Comparison of ENCODE assay signal across 8 cellular contexts in genomic region chr17:80036715-80037477, GRCh38. TPM values are rescaled to one million over a fixed set of nuclear protein-coding genes. Genes with fewer than 3 reads are reported as not detected.
DNase-seq lines count a peak whose midpoint lies in the region; ATAC-seq, FAIRE-seq and TF ChIP-seq lines count a peak whose summit lies in the region.

No MANE protein-coding gene starts in this region.

- H3K4me1 ChIP-seq in BLaER1 (peaks cover 21% of the 10 kb centered on the region), kidney (ENCODE audit: control insufficient read depth in 1 of 2, insufficient read depth in 1 of 2, low read depth in 1 of 2, low read length in 2 of 2) (peaks cover 0 to 6% of the 10 kb centered on the region in 2 donors)

- no peaks in the 10 kb centered on the region for H3K36me3 ChIP-seq in BLaER1
- H3K36me3 ChIP-seq in kidney (ENCODE audit: control insufficient read depth in 1 of 2, insufficient read depth in 2 of 2, low read length in 2 of 2) = no peaks in the 10 kb centered on the region

- intact Hi-C loops in kidney (cut with DNase I) = no loop called here
- intact Hi-C loops in posterior vena cava (cut with DNase I) = no loop called here

- H3K9me3 ChIP-seq in BLaER1 (peaks cover 6% of the 10 kb centered on the region; the same call in 1 of the 2 replicates), kidney (ENCODE audit: control insufficient read depth in 1 of 2, low read length in 2 of 2) (no peaks in the 10 kb centered on the region)

- H3K27ac ChIP-seq in BLaER1 (no peak overlapping the region), kidney (ENCODE audit: low read depth in 2 of 2, low read length in 2 of 2) (peak overlapping the region; percentile 8 to 66)

- H3K4me2 ChIP-seq in BLaER1 = peak overlapping the region; percentile 100

- FAIRE-seq in kidney (lab: Jason Lieb, UNC) = no peak

- H3K9ac ChIP-seq in BLaER1 (peak overlapping the region; percentile 71; the same call in 1 of the 2 replicates), kidney (ENCODE audit: low read length in 2 of 2) (peak overlapping the region; percentile 33 to 87)

- H3K4me3 ChIP-seq in BLaER1 (peak overlapping the region; percentile 79), kidney (ENCODE audit: low read length in 2 of 2) (peak overlapping the region; percentile 80 to 82)

- peaks cover 42% of the 10 kb centered on the region for H4K20me1 ChIP-seq in BLaER1

- peak; percentile 68 for ATAC-seq in SK-N-SH treated with all-trans-retinoic acid at 6 μM for 48 hours

- no peak for TF ChIP-seq CTCF in kidney (IDR thresholded peaks at IDR 0.05; ENCODE audit: borderline replicate concordance, extremely low read depth, insufficient read depth)

- DNase-seq in HuH-7 (ENCODE audit: low spot score) = peak; percentile 68
- peak; percentile 31 for DNase-seq in central memory CD4-positive, alpha-beta T cell
- DNase-seq in kidney = no peak
- peak; percentile 48 for DNase-seq in stimulated activated CD4-positive, alpha-beta T cell treated with anti-CD3 and anti-CD28 coated beads, Interleukin-15, amount 100 ng/mL, for 24 hours
- no peak for DNase-seq in posterior vena cava (ENCODE audit: low spot score)
- DNase-seq in hippocampal formation (lab: John Stamatoyannopoulos, UW) = no peak

- peaks cover 58% of the 10 kb centered on the region for H3K27me3 ChIP-seq in BLaER1

TF ChIP-seq in SK-N-SH treated with all-trans-retinoic acid at 6 μM for 48 hours, 23 proteins besides CTCF, POLR2A, EP300 and RAD21:
- no peak for TF ChIP-seq GLIS3 (CRISPR knock-in tag; IDR thresholded peaks at IDR 0.05)
- no peak for TF ChIP-seq ESRRG (CRISPR knock-in tag; IDR thresholded peaks at IDR 0.05)
- TF ChIP-seq TSHZ2 (CRISPR knock-in tag; IDR thresholded peaks at IDR 0.05) = no peak
- no peak for TF ChIP-seq PPARA (CRISPR knock-in tag; IDR thresholded peaks at IDR 0.05; ENCODE audit: borderline replicate concordance)
- TF ChIP-seq ZC3H10 (CRISPR knock-in tag; IDR thresholded peaks at IDR 0.05) = no peak
- TF ChIP-seq ZFP30 (CRISPR knock-in tag; IDR thresholded peaks at IDR 0.05) = no peak
- no peak for TF ChIP-seq TCF4 (CRISPR knock-in tag; IDR thresholded peaks at IDR 0.05; ENCODE audit: borderline replicate concordance)
- TF ChIP-seq ISL1 (CRISPR knock-in tag; IDR thresholded peaks at IDR 0.05) = no peak
- TF ChIP-seq CREB5 (CRISPR knock-in tag; IDR thresholded peaks at IDR 0.05; ENCODE audit: low read depth) = no peak
- no peak for TF ChIP-seq ARNTL (CRISPR knock-in tag; IDR thresholded peaks at IDR 0.05; ENCODE audit: borderline replicate concordance, low read depth)
- no peak for TF ChIP-seq CSDC2 (CRISPR knock-in tag; IDR thresholded peaks at IDR 0.05)
- TF ChIP-seq, protein P1, sequence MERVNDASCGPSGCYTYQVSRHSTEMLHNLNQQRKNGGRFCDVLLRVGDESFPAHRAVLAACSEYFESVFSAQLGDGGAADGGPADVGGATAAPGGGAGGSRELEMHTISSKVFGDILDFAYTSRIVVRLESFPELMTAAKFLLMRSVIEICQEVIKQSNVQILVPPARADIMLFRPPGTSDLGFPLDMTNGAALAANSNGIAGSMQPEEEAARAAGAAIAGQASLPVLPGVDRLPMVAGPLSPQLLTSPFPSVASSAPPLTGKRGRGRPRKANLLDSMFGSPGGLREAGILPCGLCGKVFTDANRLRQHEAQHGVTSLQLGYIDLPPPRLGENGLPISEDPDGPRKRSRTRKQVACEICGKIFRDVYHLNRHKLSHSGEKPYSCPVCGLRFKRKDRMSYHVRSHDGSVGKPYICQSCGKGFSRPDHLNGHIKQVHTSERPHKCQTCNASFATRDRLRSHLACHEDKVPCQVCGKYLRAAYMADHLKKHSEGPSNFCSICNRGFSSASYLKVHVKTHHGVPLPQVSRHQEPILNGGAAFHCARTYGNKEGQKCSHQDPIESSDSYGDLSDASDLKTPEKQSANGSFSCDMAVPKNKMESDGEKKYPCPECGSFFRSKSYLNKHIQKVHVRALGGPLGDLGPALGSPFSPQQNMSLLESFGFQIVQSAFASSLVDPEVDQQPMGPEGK (CRISPR knock-in tag; IDR thresholded peaks at IDR 0.05; ENCODE audit: borderline replicate concordance) = no peak
- no peak for TF ChIP-seq ZNF565 (CRISPR knock-in tag; conservative IDR thresholded peaks at IDR 0.05; ENCODE audit: low read depth)
- no peak for TF ChIP-seq TOX (CRISPR knock-in tag; IDR thresholded peaks at IDR 0.05; ENCODE audit: borderline replicate concordance)
TF ChIP-seq in SK-N-SH treated with all-trans-retinoic acid at 6 μM for 48 hours: peak in this region for 0.

RNA-seq across cellular contexts. Expression of gene CCDC40, which starts 0.5 kb away (rescaled TPM):
- total RNA-seq in kidney (22.6 TPM), posterior vena cava (10 to 100 TPM in 1 of 2 donors, 1 to 10 TPM in 1; 6.2 to 10.4 TPM)
- polyA plus RNA-seq in kidney (ENCODE audit: insufficient read depth, low read depth, low replicate concordance) = 5.1 TPM

RNA-seq across cellular contexts. Expression of gene TBC1D16, which starts 1.2 kb away (rescaled TPM):
- total RNA-seq in kidney (68.0 TPM), posterior vena cava (10 to 100 TPM; 38.9 to 57.9 TPM)
- polyA plus RNA-seq in kidney (ENCODE audit: insufficient read depth, low read depth, low replicate concordance) = 9.1 TPM

Comparison
In these comparisons a context has a peak if more than half of its experiments do, and no peak if none do; other contexts are left out.
1. DNase-seq: peak in HuH-7 (single experiment), central memory CD4-positive, alpha-beta T cell (single experiment) and stimulated activated CD4-positive, alpha-beta T cell treated with anti-CD3 and anti-CD28 coated beads, Interleukin-15, amount 100 ng/mL, for 24 hours (single experiment); none in kidney (single experiment), posterior vena cava (single experiment) and hippocampal formation (0 of 2).